Comparison of ENCODE assay signal across 8 cellular contexts in the genomic region with DNA sequence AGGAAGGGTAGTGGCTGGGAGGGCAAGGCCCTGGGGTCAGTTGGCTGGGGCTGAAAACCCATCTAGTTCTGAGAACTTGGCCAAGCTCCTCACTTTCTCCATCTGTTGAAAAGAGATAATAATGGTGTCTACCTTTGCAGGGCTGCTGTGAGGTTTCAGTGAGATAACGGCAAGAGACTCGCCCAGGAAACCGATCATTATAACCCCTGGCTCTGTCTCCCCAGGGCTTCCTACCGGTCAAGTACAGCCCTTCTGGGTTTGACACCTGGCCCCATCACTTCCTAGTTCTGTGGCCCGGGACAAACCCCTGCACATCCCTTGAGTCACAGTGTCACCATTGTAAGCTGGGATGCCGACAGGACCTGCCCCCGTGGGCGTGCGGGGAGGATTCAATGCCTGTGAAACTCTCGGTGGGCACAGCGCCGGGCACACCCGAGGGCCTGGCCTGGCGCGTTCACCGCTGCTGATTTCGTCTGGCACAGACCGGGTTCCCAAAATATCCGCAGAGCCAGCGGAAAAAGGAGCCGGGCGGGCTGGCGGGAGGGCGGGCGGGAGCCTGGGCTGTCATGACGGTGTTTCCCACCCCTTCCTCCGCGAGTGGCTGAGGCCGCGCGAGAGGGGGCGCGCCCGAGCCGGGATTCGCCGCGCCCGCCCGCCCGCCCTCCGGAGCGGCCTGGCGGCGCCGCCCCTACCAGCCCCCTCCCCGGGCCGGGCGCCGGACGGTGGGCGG. TPM values are rescaled to one million over a fixed set of nuclear protein-coding genes. Genes with fewer than 3 reads are reported as not detected.
DNase-seq lines count a peak whose midpoint lies in the region; ATAC-seq lines count a peak whose summit lies in the region.

No MANE protein-coding gene starts in this region.

- H3K4me1 ChIP-seq in ACC112 (ENCODE audit: control insufficient read depth, insufficient read depth, low read length, unreplicated experiment) (peaks cover 15% of the 10 kb centered on the region), mononuclear cell (ENCODE audit: insufficient read depth, low read length) (peaks cover 55% of the 10 kb centered on the region)

- H3K4me3 ChIP-seq in ACC112 (ENCODE audit: low read depth, low read length) (peak overlapping the region; percentile 71), mononuclear cell (ENCODE audit: low read length) (peak overlapping the region; percentile 68)

- H3K27ac ChIP-seq in ACC112 (ENCODE audit: low read depth, low read length), result peak overlapping the region; percentile 36

- H2AFZ ChIP-seq in ACC112 (ENCODE audit: low read length, unreplicated experiment), result peak overlapping the region; percentile 78

- peaks cover 26% of the 10 kb centered on the region for H3K36me3 ChIP-seq in ACC112 (ENCODE audit: insufficient read depth, low read length)

- ATAC-seq in GM18858 (IDR thresholded peaks at IDR 0.05; ENCODE audit: unreplicated experiment) (peak; percentile 23), HG03342 (IDR thresholded peaks at IDR 0.05; ENCODE audit: unreplicated experiment) (peak; percentile 33)

- peak; percentile 62 for DNase-seq in NOMO-1 treated with DMSO at 0.1 percent for 48 hours (lab: John Stamatoyannopoulos, UW; ENCODE audit: unreplicated experiment)
- DNase-seq in activated T-cell treated with anti-CD3 and anti-CD28 coated beads for 24 hours (ENCODE audit: low read depth), result peak; percentile 57
- peak; percentile 77 for DNase-seq in epidermal melanocyte (ENCODE audit: insufficient read length, low spot score)
- peak; percentile 64 for DNase-seq in stimulated activated CD8-positive, alpha-beta memory T cell treated with anti-CD3 and anti-CD28 coated beads, Interleukin-4, amount 100 ng/mL, for 24 hours (ENCODE audit: low read depth)

- peaks cover 75% of the 10 kb centered on the region for H3K79me2 ChIP-seq in ACC112 (ENCODE audit: control insufficient read depth, insufficient read depth, low read length, unreplicated experiment)

- H3K9me3 ChIP-seq in mononuclear cell (ENCODE audit: low read depth, low read length), result no peaks in the 10 kb centered on the region

- no peaks in the 10 kb centered on the region for H3K27me3 ChIP-seq in ACC112 (ENCODE audit: insufficient read depth, low read length)
- H3K27me3 ChIP-seq in mononuclear cell (ENCODE audit: insufficient read depth, low read length), result no peaks in the 10 kb centered on the region

RNA-seq across cellular contexts. Expression of a gene that starts 4.5 kb away (rescaled TPM):
- 40.3 TPM for total RNA-seq in mononuclear cell

RNA-seq across cellular contexts. Expression of a gene that starts 23.7 kb away (rescaled TPM):
- total RNA-seq in mononuclear cell, result 43.6 TPM

RNA-seq across cellular contexts. Expression of a gene that starts 48.1 kb away (rescaled TPM):
- total RNA-seq in mononuclear cell, result 9.9 TPM

Comparison
In these comparisons a context has a peak if more than half of its experiments do, and no peak if none do; other contexts are left out.
1. Peak in every context shown above with its lines: DNase-seq, ATAC-seq, H3K4me3 ChIP-seq and H3K27ac ChIP-seq.